17 cellular contexts compared by ENCODE assay signal in the genomic region with DNA sequence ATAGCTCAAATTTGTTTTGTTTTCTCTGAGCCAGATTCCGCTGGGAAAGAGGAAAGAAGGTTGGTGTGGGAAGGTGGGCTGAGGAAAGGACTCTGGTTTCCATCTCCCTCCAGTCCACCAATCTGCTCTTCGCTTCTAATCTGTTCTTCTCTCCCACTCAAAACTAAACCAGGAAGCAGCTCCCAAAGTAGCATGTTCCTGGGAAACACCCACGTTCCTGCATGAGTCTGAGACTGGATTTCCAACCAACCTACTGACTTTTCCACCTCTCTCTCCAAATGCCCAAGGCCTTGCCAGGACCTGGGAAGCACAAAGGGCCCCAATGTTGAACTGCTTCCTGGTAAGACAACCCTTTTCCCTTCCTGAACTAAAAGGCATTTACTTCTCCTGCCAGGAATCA.
DNase-seq lines count a peak whose midpoint lies in the region; ATAC-seq and TF ChIP-seq lines count a peak whose summit lies in the region.
"Had no signal": no experiment of that assay in that cellular context is flagged by ENCODE, and none has a peak within 500 bp of the region (broad histone marks: within the 10 kb centered on the region; RNA-seq: fewer than 3 reads in every experiment).

No MANE protein-coding gene starts in this region.

- H3K79me2 ChIP-seq in PC-9 (ENCODE audit: low read depth), result no peaks in the 10 kb centered on the region

- CTCF ChIA-PET in HEK293 (lab: Yijun Ruan, JAX) (interaction anchor here (0.7 to 3.6 kb wide), 4 partner anchors 12 to 467 kb away, joined by 4 to 32 read pairs (median 17); no protein-coding TSS in a partner anchor), PC-9 (lab: Charles Lee) (interaction anchor here (0.6 kb wide), 1 partner anchor 48 kb away, joined by 3 read pairs; no protein-coding TSS in a partner anchor)

- no peaks in the 10 kb centered on the region for H3K27me3 Mint-ChIP-seq in mesothelial cell of epicardium (ENCODE audit: low read depth)

- POLR2A ChIA-PET in HEK293 (lab: Yijun Ruan, JAX) (interaction anchor here (0.7 kb wide), 3 partner anchors 75 to 235 kb away, joined by 4 to 7 read pairs (median 4); a partner anchor contains a TSS), PC-9 (lab: Charles Lee; ENCODE audit: unreplicated experiment) (no interaction called here)

- H3K4me3 ChIP-seq in HEK293 (ENCODE audit: low read depth, low read length), result no peak overlapping the region
- no peak overlapping the region for H3K4me3 ChIP-seq in PC-9
- no peak overlapping the region for H3K4me3 ChIP-seq in testis
- H3K4me3 ChIP-seq: A549 had no signal

- H3K9me3 Mint-ChIP-seq in mesothelial cell of epicardium, result no peaks in the 10 kb centered on the region
- H3K9me3 Mint-ChIP-seq: CD4-positive, alpha-beta memory T cell had no signal

- 0 out of 2 replicates have a peak overlapping the region, but pooled peaks have one; percentile 9 for H2AFZ ChIP-seq in PC-9

- H3K4me2 ChIP-seq in PC-9, result no peak overlapping the region
- H3K4me2 ChIP-seq: A549 had no signal

- no peak for TF ChIP-seq POLR2A in testis (IDR thresholded peaks at IDR 0.05)

- no peak overlapping the region for H3K4me3 Mint-ChIP-seq in mesothelial cell of epicardium
- H3K4me3 Mint-ChIP-seq: CD4-positive, alpha-beta memory T cell; H9 had no signal

- no peaks in the 10 kb centered on the region for H4K20me1 ChIP-seq in PC-9 (ENCODE audit: insufficient read depth)

- peak overlapping the region; percentile 51 for H3K27ac Mint-ChIP-seq in mesothelial cell of epicardium
- H3K27ac Mint-ChIP-seq: CD4-positive, alpha-beta memory T cell; H9 had no signal

- TF ChIP-seq CTCF in HEK293 (tag by site-specific recombination; IDR thresholded peaks at IDR 0.05), result no peak
- TF ChIP-seq CTCF in PC-9 (conservative IDR thresholded peaks at IDR 0.05), result no peak
- no peak for TF ChIP-seq CTCF in mesothelial cell of epicardium (IDR thresholded peaks at IDR 0.05; ENCODE audit: unreplicated experiment)
- TF ChIP-seq CTCF in testis (IDR thresholded peaks at IDR 0.05), result no peak

- no peaks in the 10 kb centered on the region for H3F3A ChIP-seq in PC-9 (ENCODE audit: insufficient read depth, low read depth)

- H3K9me3 ChIP-seq in HEK293 (ENCODE audit: control insufficient read depth, insufficient read depth, low read depth, low read length) (no peaks in the 10 kb centered on the region), PC-9 (ENCODE audit: insufficient read depth, low read depth) (no peaks in the 10 kb centered on the region), testis (no peaks in the 10 kb centered on the region)
- H3K9me3 ChIP-seq: A549, BE2C had no signal

- intact Hi-C loops in PC-9 (cut with micrococcal nuclease; ENCODE audit: unreplicated experiment) (loop anchor here (10.0 kb wide), 1 partner anchor 1030 kb away; no protein-coding TSS in a partner anchor), testis (cut with DNase I; ENCODE audit: low total_unique reads) (loop anchor here (10.0 kb wide), 1 partner anchor 470 kb away; a partner anchor contains a TSS)

- no peak for ATAC-seq in HG03520 (IDR thresholded peaks at IDR 0.05; ENCODE audit: unreplicated experiment)
- ATAC-seq: A549 had no signal

- no peaks in the 10 kb centered on the region for H3K9me2 ChIP-seq in PC-9 (ENCODE audit: insufficient read depth)

- H3K27me3 ChIP-seq in PC-9 (ENCODE audit: insufficient read depth, low read depth), result no peaks in the 10 kb centered on the region
- no peaks in the 10 kb centered on the region for H3K27me3 ChIP-seq in testis
- H3K27me3 ChIP-seq: BE2C had no signal

- no TSS peak for BruUV-seq in PC-9 (replicated peaks; lab: Mats Ljungman, UMichigan)

- DNase-seq in PC-9, result no peak
- DNase-seq in mesothelial cell of epicardium (ENCODE audit: low spot score in 2 of 2, unreplicated experiment in 2 of 2), result no peak
- peak; percentile 36 for DNase-seq in testis
- DNase-seq in NCI-H446 treated with DMSO at 0.1 percent for 48 hours (lab: John Stamatoyannopoulos, UW), result no peak
- no peak for DNase-seq in NCI-H1436 treated with DMSO at 0.1 percent for 48 hours (lab: John Stamatoyannopoulos, UW)
- DNase-seq: BE2C; CD4-positive, alpha-beta memory T cell; COR-L47; DMS153; DMS79 treated with DMSO at 0.1 percent for 48 hours; GDM1; GOT3; H9 had no signal

- H3K27ac ChIP-seq in HEK293 (ENCODE audit: extremely low read depth, low read depth, low read length), result no peak overlapping the region
- H3K27ac ChIP-seq in PC-9, result no peak overlapping the region
- H3K27ac ChIP-seq in testis, result no peak overlapping the region
- H3K27ac ChIP-seq: A549, C4-2B had no signal

- H3K4me1 Mint-ChIP-seq in mesothelial cell of epicardium, result peaks cover 30% of the 10 kb centered on the region
- H3K4me1 Mint-ChIP-seq: H9 had no signal

- no peaks in the 10 kb centered on the region for H3K4me1 ChIP-seq in HEK293 (ENCODE audit: control insufficient read depth, insufficient read depth, low read length)
- no peaks in the 10 kb centered on the region for H3K4me1 ChIP-seq in PC-9 (replicated peaks; ENCODE audit: insufficient read depth)
- H3K4me1 ChIP-seq in testis, result no peaks in the 10 kb centered on the region
- H3K4me1 ChIP-seq: A549, BE2C had no signal

- no peaks in the 10 kb centered on the region for H3K36me3 Mint-ChIP-seq in mesothelial cell of epicardium
- H3K36me3 Mint-ChIP-seq: CD4-positive, alpha-beta memory T cell had no signal

- 23 to 30% methylated on average over 3 of the region's 3 CpGs for WGBS in testis, 2 donors

- no peaks in the 10 kb centered on the region for H3K36me3 ChIP-seq in HEK293 (ENCODE audit: control insufficient read depth in 2 of 2, insufficient read depth in 1 of 2, low read length in 2 of 2)
- no peaks in the 10 kb centered on the region for H3K36me3 ChIP-seq in PC-9 (ENCODE audit: low read depth)
- H3K36me3 ChIP-seq in testis (ENCODE audit: low read depth, missing control alignments), result no peaks in the 10 kb centered on the region
- H3K36me3 ChIP-seq: BE2C had no signal

TF ChIP-seq in HEK293, 187 proteins besides CTCF, POLR2A, EP300 and RAD21:
- TF ChIP-seq EGR2 (tag by site-specific recombination; IDR thresholded peaks at IDR 0.05; ENCODE audit: low read depth) (peak; percentile 74), ZNF510 (tag by site-specific recombination; IDR thresholded peaks at IDR 0.05; ENCODE audit: insufficient replicate concordance) (no peak), ZFHX2 (tag by site-specific recombination; conservative IDR thresholded peaks at IDR 0.05) (peak; percentile 76), ZNF654 (tag by site-specific recombination; IDR thresholded peaks at IDR 0.05; ENCODE audit: low read depth) (no peak), ZNF837 (tag by site-specific recombination; IDR thresholded peaks at IDR 0.05) (no peak), ZBTB21 (tag by site-specific recombination; IDR thresholded peaks at IDR 0.05) (no peak), ZNF843 (tag by site-specific recombination; IDR thresholded peaks at IDR 0.05) (no peak), ZNF266 (tag by site-specific recombination; IDR thresholded peaks at IDR 0.05; ENCODE audit: low read depth) (no peak), BCL11B (tag by site-specific recombination; IDR thresholded peaks at IDR 0.05; ENCODE audit: low read depth) (no peak), ZBTB17 (tag by site-specific recombination; IDR thresholded peaks at IDR 0.05) (no peak), ZBTB1 (tag by site-specific recombination; IDR thresholded peaks at IDR 0.05) (no peak), KLF7 (tag by site-specific recombination; IDR thresholded peaks at IDR 0.05; ENCODE audit: borderline replicate concordance) (no peak), ZNF221 (tag by site-specific recombination; IDR thresholded peaks at IDR 0.05; ENCODE audit: borderline replicate concordance) (no peak)
- TF ChIP-seq, protein P1, sequence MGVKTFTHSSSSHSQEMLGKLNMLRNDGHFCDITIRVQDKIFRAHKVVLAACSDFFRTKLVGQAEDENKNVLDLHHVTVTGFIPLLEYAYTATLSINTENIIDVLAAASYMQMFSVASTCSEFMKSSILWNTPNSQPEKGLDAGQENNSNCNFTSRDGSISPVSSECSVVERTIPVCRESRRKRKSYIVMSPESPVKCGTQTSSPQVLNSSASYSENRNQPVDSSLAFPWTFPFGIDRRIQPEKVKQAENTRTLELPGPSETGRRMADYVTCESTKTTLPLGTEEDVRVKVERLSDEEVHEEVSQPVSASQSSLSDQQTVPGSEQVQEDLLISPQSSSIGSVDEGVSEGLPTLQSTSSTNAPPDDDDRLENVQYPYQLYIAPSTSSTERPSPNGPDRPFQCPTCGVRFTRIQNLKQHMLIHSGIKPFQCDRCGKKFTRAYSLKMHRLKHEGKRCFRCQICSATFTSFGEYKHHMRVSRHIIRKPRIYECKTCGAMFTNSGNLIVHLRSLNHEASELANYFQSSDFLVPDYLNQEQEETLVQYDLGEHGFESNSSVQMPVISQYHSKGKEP (tag by site-specific recombination; IDR thresholded peaks at IDR 0.05), result no peak
